ENCODE assay signal across 11 cellular contexts in genomic region chr6:47047097-47047478, GRCh38. TPM values are rescaled to one million over a fixed set of nuclear protein-coding genes. Genes with fewer than 3 reads are reported as not detected.
DNase-seq lines count a peak whose midpoint lies in the region; ATAC-seq, FAIRE-seq and TF ChIP-seq lines count a peak whose summit lies in the region.
"Had no signal": no experiment of that assay in that cellular context is flagged by ENCODE, and none has a peak within 500 bp of the region (broad histone marks: within the 10 kb centered on the region; RNA-seq: fewer than 3 reads in every experiment).

No MANE protein-coding gene starts in this region.

- no peak overlapping the region for H3K4ac ChIP-seq in H1 (replicated peaks; ENCODE audit: insufficient read length, low read depth, low read length)

- H3K9me3 ChIP-seq in Caco-2 (no peaks in the 10 kb centered on the region; the same call in 1 of the 2 replicates), OCI-LY3 (ENCODE audit: insufficient read depth, low read length) (no peaks in the 10 kb centered on the region), H1 (ENCODE audit: insufficient read depth in 2 of 2, low read depth in 1 of 2, low read length in 1 of 2) (no peaks in the 10 kb centered on the region)

- CTCF ChIA-PET in Caco-2 (lab: Charles Lee), result interaction anchor here (0.7 to 1.3 kb wide), 2 partner anchors 30 to 198 kb away, joined by 3 to 6 read pairs; no protein-coding TSS in a partner anchor
- CTCF ChIA-PET in H1 (lab: Charles Lee; ENCODE audit: partially characterized antibody), result interaction anchor here (0.7 to 3.7 kb wide), 21 partner anchors 11 to 344 kb away, joined by 3 to 23 read pairs (median 5); no protein-coding TSS in a partner anchor
- CTCF ChIA-PET in HEK293T (lab: Yijun Ruan, JAX), result interaction anchor here (0.6 to 1.4 kb wide), 8 partner anchors 8 to 302 kb away, joined by 3 to 12 read pairs (median 3); no protein-coding TSS in a partner anchor

- DNase-seq in Caco-2, result no peak
- DNase-seq in H1 (ENCODE audit: low read depth in 1 of 2, low spot score in 2 of 2), result no peak
- no peak for DNase-seq in nephron progenitor cell
- no peak for DNase-seq in NCI-H774 (lab: John Stamatoyannopoulos, UW)
- no peak for DNase-seq in NK-92 treated with Interleukin-12 subunit alpha and Interleukin-12 subunit beta, amount 100 ng/mL, for 24 hours (lab: John Stamatoyannopoulos, UW)
- no peak for DNase-seq in HEK293T (ENCODE audit: extremely low spot score)
- DNase-seq: activated effector memory CD4-positive, alpha-beta T cell treated with Interleukin-2 at 50 U/mL for 16 hours had no signal

- H2BK120ac ChIP-seq in H1 (replicated peaks; ENCODE audit: low read depth, low read length), result no peak overlapping the region

- 68% methylated on average over 3 of the region's 3 CpGs; no CpG with 5 or more reads in 1 of the 2 experiments for WGBS in H1 (ENCODE audit: extremely low coverage in 1 of 2, insufficient coverage in 1 of 2, insufficient read length in 1 of 2, insufficient replicate concordance in 2 of 2, low coverage in 1 of 2, low lambda C conversion rate in 2 of 2, missing lambda C conversion rate in 1 of 2), 2 experiments

- no peaks in the 10 kb centered on the region for H3K36me3 ChIP-seq in Caco-2 (ENCODE audit: control insufficient read depth, insufficient read depth, low read length)
- no peaks in the 10 kb centered on the region for H3K36me3 ChIP-seq in OCI-LY3 (replicated peaks; ENCODE audit: low read depth, low read length)
- H3K36me3 ChIP-seq in H1 (ENCODE audit: control insufficient read depth in 2 of 4, insufficient read depth in 4 of 4, low read length in 3 of 4), result no peaks in the 10 kb centered on the region

- H3K27ac ChIP-seq in OCI-LY3 (ENCODE audit: low read length) (no peak overlapping the region), H1 (ENCODE audit: low read depth, low read length) (no peak overlapping the region)
- H3K27ac ChIP-seq: HL-60 had no signal

- no peak overlapping the region for H3K23ac ChIP-seq in H1 (ENCODE audit: insufficient read length)

- H2BK15ac ChIP-seq in H1 (ENCODE audit: low read length), result no peak overlapping the region

- no peak overlapping the region for H2BK20ac ChIP-seq in H1 (ENCODE audit: low read length)

- no peak overlapping the region for H2BK12ac ChIP-seq in H1 (ENCODE audit: low read depth, low read length)

- H3K4me2 ChIP-seq in OCI-LY3 (ENCODE audit: low read length), result peak overlapping the region; percentile 64
- no peak overlapping the region for H3K4me2 ChIP-seq in H1 (ENCODE audit: insufficient read depth in 1 of 2, low read depth in 2 of 2, low read length in 2 of 2)

- peaks cover 12% of the 10 kb centered on the region for H3K4me1 ChIP-seq in Caco-2
- H3K4me1 ChIP-seq in OCI-LY3 (ENCODE audit: low read length), result peaks cover 4% of the 10 kb centered on the region
- H3K4me1 ChIP-seq in H1 (replicated peaks in 1 of 4; ENCODE audit: control insufficient read depth in 3 of 4, insufficient read depth in 4 of 4, low read length in 3 of 4), result no peaks in the 10 kb centered on the region

- H3K4me1 Mint-ChIP-seq in Caco-2 (ENCODE audit: low read depth, unreplicated experiment) (peaks cover 6% of the 10 kb centered on the region), nephron progenitor cell (peaks cover 23% of the 10 kb centered on the region)

- H3K4me3 ChIP-seq in Caco-2 (ENCODE audit: low read depth, low read length) (no peak overlapping the region), OCI-LY3 (ENCODE audit: low read length) (peak overlapping the region; percentile 48), H1 (ENCODE audit: extremely low read depth in 1 of 4, insufficient read depth in 2 of 4, low read depth in 3 of 4, low read length in 4 of 4) (no peak overlapping the region)

- TF ChIP-seq EP300 in H1 (IDR thresholded peaks at IDR 0.05; ENCODE audit: borderline replicate concordance in 1 of 2, low read depth in 2 of 2, low read length in 2 of 2), result no peak

- H3K4me3 Mint-ChIP-seq in Caco-2 (ENCODE audit: unreplicated experiment) (peak overlapping the region; percentile 37), nephron progenitor cell (peak overlapping the region; percentile 14)
- H3K4me3 Mint-ChIP-seq: stimulated activated naive B cell treated with anti-CD40 and anti-IgM and Interleukin-4, amounts not matched to agents 10 μg/mL and 1 μg/mL and 100 μg/mL, for 72 hours had no signal

- no peak for TF ChIP-seq CTCF in Caco-2 (IDR thresholded peaks at IDR 0.05; ENCODE audit: insufficient read depth in 1 of 2, low read depth in 1 of 2, low read length in 1 of 2, severe bottlenecking in 1 of 2, unreplicated experiment in 1 of 2)
- TF ChIP-seq CTCF in OCI-LY3 (IDR thresholded peaks at IDR 0.05; ENCODE audit: low read depth, low read length), result no peak
- no peak for TF ChIP-seq CTCF in H1 (IDR thresholded peaks at IDR 0.05; ENCODE audit: control extremely low read depth in 1 of 3, insufficient read depth in 1 of 3, low read depth in 1 of 3, low read length in 3 of 3)
- no peak for TF ChIP-seq CTCF in nephron progenitor cell (IDR thresholded peaks at IDR 0.05)

- no peak for ATAC-seq in HG03432 (IDR thresholded peaks at IDR 0.05; ENCODE audit: unreplicated experiment)

- H3K27ac Mint-ChIP-seq in Caco-2 (ENCODE audit: unreplicated experiment), result peak overlapping the region; percentile 46
- no peak overlapping the region for H3K27ac Mint-ChIP-seq in nephron progenitor cell
- H3K27ac Mint-ChIP-seq: stimulated activated naive B cell treated with anti-CD40 and anti-IgM and Interleukin-4, amounts not matched to agents 10 μg/mL and 1 μg/mL and 100 μg/mL, for 72 hours had no signal

- no peak overlapping the region for H4K8ac ChIP-seq in H1 (ENCODE audit: extremely low read depth, insufficient read depth, low read length)

- H3K23me2 ChIP-seq in H1 (ENCODE audit: low read depth, low read length), result no peaks in the 10 kb centered on the region

- no peak overlapping the region for H2AFZ ChIP-seq in OCI-LY3 (ENCODE audit: low read depth, low read length)
- H2AFZ ChIP-seq in H1 (ENCODE audit: low read length), result peak overlapping the region; percentile 96

- POLR2A ChIA-PET in Caco-2 (lab: Charles Lee), result no interaction called here
- POLR2A ChIA-PET in H1 (lab: Charles Lee; ENCODE audit: partially characterized antibody), result no interaction called here
- POLR2A ChIA-PET in HEK293T (lab: Yijun Ruan, JAX), result interaction anchor here (1.0 kb wide), 1 partner anchor 12 kb away, joined by 3 read pairs; no protein-coding TSS in a partner anchor

- no peak overlapping the region for H3K14ac ChIP-seq in H1 (ENCODE audit: insufficient read length)

- no peaks in the 10 kb centered on the region for H4K20me1 ChIP-seq in OCI-LY3 (ENCODE audit: insufficient read depth, low read length)
- H4K20me1 ChIP-seq in H1 (replicated peaks in 1 of 2; ENCODE audit: control insufficient read depth in 1 of 2, insufficient read depth in 2 of 2, low read length in 2 of 2), result no peaks in the 10 kb centered on the region

- H3K36me3 Mint-ChIP-seq in Caco-2 (ENCODE audit: insufficient read depth, unreplicated experiment) (no peaks in the 10 kb centered on the region), nephron progenitor cell (ENCODE audit: low read depth) (no peaks in the 10 kb centered on the region)
- H3K36me3 Mint-ChIP-seq: stimulated activated naive B cell treated with anti-CD40 and anti-IgM and Interleukin-4, amounts not matched to agents 10 μg/mL and 1 μg/mL and 100 μg/mL, for 72 hours had no signal

- intact Hi-C loops in Caco-2 (cut with micrococcal nuclease; ENCODE audit: unreplicated experiment), result loop anchor here (1.0 to 2.0 kb wide), 4 partner anchors 40 to 628 kb away; no protein-coding TSS in a partner anchor

- no peak overlapping the region for H4K91ac ChIP-seq in H1 (replicated peaks; ENCODE audit: insufficient read length, low read length)

- H2AK5ac ChIP-seq in H1 (ENCODE audit: low read depth, low read length), result no peak overlapping the region

- no peak overlapping the region for H3K56ac ChIP-seq in H1 (replicated peaks; ENCODE audit: insufficient read length, low read depth, low read length)

- TF ChIP-seq POLR2A in H1 (IDR thresholded peaks at IDR 0.05; ENCODE audit: control extremely low read depth in 1 of 2, low read depth in 2 of 2, low read length in 2 of 2), result no peak

- H3K9ac ChIP-seq in OCI-LY3 (ENCODE audit: low read length), result no peak overlapping the region
- no peak overlapping the region for H3K9ac ChIP-seq in H1 (replicated peaks in 1 of 4; ENCODE audit: extremely low read depth in 1 of 4, low read depth in 3 of 4, low read length in 3 of 4)

- FAIRE-seq in H1 (lab: Jason Lieb, UNC), result no peak

- no peaks in the 10 kb centered on the region for H3K27me3 ChIP-seq in Caco-2 (replicated peaks; ENCODE audit: control insufficient read depth, insufficient read depth, low read length)
- H3K27me3 ChIP-seq in OCI-LY3 (ENCODE audit: low read depth, low read length), result peaks cover 31% of the 10 kb centered on the region
- no peaks in the 10 kb centered on the region for H3K27me3 ChIP-seq in H1 (replicated peaks in 1 of 4; ENCODE audit: control insufficient read depth in 3 of 4, extremely low read depth in 1 of 4, insufficient read depth in 3 of 4, low read length in 3 of 4)

- H3K27me3 Mint-ChIP-seq in Caco-2 (ENCODE audit: insufficient read depth, unreplicated experiment), result no peaks in the 10 kb centered on the region
- no peaks in the 10 kb centered on the region for H3K27me3 Mint-ChIP-seq in nephron progenitor cell (ENCODE audit: low read depth, poor library complexity)

- H4K5ac ChIP-seq in H1 (ENCODE audit: insufficient read length, low read depth, low read length), result no peak overlapping the region

- H3K9me3 Mint-ChIP-seq in Caco-2 (ENCODE audit: unreplicated experiment) (no peaks in the 10 kb centered on the region), nephron progenitor cell (peaks cover 5% of the 10 kb centered on the region)
- H3K9me3 Mint-ChIP-seq: stimulated activated naive B cell treated with anti-CD40 and anti-IgM and Interleukin-4, amounts not matched to agents 10 μg/mL and 1 μg/mL and 100 μg/mL, for 72 hours had no signal

- no peak for TF ChIP-seq RAD21 in H1 (IDR thresholded peaks at IDR 0.05 in 1 of 2, conservative IDR thresholded peaks at IDR 0.05 in 1 of 2; ENCODE audit: low read depth in 2 of 2, low read length in 2 of 2)

- no peak overlapping the region for H2BK5ac ChIP-seq in H1 (ENCODE audit: low read depth, low read length)

- no peaks in the 10 kb centered on the region for H3K79me1 ChIP-seq in H1 (ENCODE audit: low read depth, low read length)

- no TSS peak for BruUV-seq in Caco-2 (replicated peaks; lab: Mats Ljungman, UMichigan)

- H3K79me2 ChIP-seq in OCI-LY3 (ENCODE audit: low read length) (no peaks in the 10 kb centered on the region), H1 (ENCODE audit: control insufficient read depth in 1 of 2, insufficient read depth in 2 of 2, low read length in 2 of 2) (no peaks in the 10 kb centered on the region)

- H3K18ac ChIP-seq in H1 (ENCODE audit: extremely low read depth, low read length), result no peak overlapping the region

RNA-seq across cellular contexts. Expression of gene ADGRF1, which starts 5.0 kb away (rescaled TPM):
- 0.16 and 0.52 TPM in 2 replicates for total RNA-seq in Caco-2 (2022)
- total RNA-seq in H1 (2021; fragmentation: NEBNext Ultra II Directional; extraction: Animal tissue kit (Norgen Biotek cat#: 25700)), result not detected in 2 replicates
- not detected in 2 replicates for polyA plus RNA-seq in H1 (2011; rRNA removed)
- polyA plus RNA-seq in H1 (2011; cell fraction: cytosol; rRNA removed), result not detected
- polyA plus RNA-seq in H1 (2011; cell fraction: nucleus; rRNA removed), result not detected
- not detected in 4 replicates for polyA plus RNA-seq in H1 (2012, experiment 1 of 2)
- not detected for polyA plus RNA-seq in H1 (2012, experiment 2 of 2)
- not detected for polyA plus RNA-seq in H1 (2013, experiment 1 of 2)
- not detected for polyA plus RNA-seq in H1 (2013, experiment 2 of 2)
- polyA minus RNA-seq in H1 (2011; rRNA and poly(A)+ RNA removed), result 0.06 TPM in 1 of 2 replicates, not detected in the other
- polyA minus RNA-seq in H1 (2011; cell fraction: cytosol; rRNA and poly(A)+ RNA removed), result not detected
- not detected for polyA minus RNA-seq in H1 (2011; cell fraction: nucleus; rRNA and poly(A)+ RNA removed)
